In the genomic region with DNA sequence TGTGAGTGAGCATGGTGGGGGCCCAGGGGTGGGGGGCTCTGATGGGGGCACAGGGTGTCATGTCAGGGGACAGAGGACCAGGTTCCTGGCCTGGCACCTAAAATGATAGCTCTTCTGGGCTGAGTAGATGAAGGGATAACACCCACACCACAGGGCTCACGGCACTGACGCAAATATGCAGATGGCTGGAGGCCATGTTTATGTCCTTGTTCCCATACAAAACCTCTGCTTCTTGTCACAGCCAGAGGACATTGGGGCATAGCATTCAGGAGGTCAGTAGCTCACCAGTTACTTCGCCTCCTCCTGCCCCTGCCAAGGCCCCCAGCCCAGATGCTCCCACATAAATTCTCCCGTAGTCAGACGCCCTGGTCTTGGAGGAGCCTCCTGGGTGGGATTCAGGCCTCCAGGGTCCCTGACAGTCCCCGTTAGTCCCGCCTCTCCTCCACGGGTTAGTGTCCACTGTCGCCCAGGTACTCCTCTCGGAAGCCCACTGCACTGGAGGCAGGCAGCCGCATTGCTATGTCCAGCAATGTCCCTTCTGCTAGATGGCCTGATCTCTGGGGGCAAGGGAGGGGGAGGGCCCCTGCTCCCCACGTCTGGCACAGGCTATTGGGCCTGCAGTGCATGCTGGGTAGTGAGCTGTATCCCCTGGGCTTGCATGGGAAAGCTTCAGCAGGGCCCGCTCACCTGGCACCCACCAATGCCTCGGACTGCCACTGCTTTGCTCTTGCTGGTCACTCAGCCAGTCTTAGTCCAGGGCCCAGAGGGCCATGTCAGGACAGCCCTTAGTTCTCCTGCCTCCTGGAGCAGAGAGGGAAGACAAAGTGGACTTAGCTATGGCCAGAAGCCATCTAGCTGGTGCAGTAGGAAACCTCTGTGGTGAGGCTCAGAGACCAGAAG, we compare ENCODE assay signal across 21 cellular contexts.
A peak's percentile ranks its signal among the peaks of the same experiment; 100 is the strongest.
DNase-seq lines count a peak whose midpoint lies in the region.
"Had no signal": no experiment of that assay in that cellular context is flagged by ENCODE, and none has a peak within 500 bp of the region (broad histone marks: within the 10 kb centered on the region; RNA-seq: fewer than 3 reads in every experiment).

No MANE protein-coding gene starts in this region.

- H2AFZ ChIP-seq in Karpas-422 (ENCODE audit: low read length) (no peak overlapping the region), neuronal stem cell (ENCODE audit: low read length) (peak overlapping the region; percentile 14)

- H3K4ac ChIP-seq in neuronal stem cell (ENCODE audit: low read length): no peak overlapping the region
- H3K4ac ChIP-seq in mesendoderm (ENCODE audit: low read depth, low read length): no peak overlapping the region

- H3K36me3 Mint-ChIP-seq in activated CD4-positive, alpha-beta T cell treated with anti-CD3 and anti-CD28 coated beads, Interleukin-2, amount 10 ng/mL, durations not matched to agents 24 days and 14 days (ENCODE audit: low read depth): no peaks in the 10 kb centered on the region
- no peaks in the 10 kb centered on the region for H3K36me3 Mint-ChIP-seq in activated CD4-positive, alpha-beta T cell treated with anti-CD3 and anti-CD28 coated beads, Interleukin-2, amount 10 ng/mL, durations not matched to agents 7 days and 5 days (ENCODE audit: low read depth)

- no peak overlapping the region for H3K4me3 Mint-ChIP-seq in activated CD4-positive, alpha-beta T cell treated with anti-CD3 and anti-CD28 coated beads, Interleukin-2, amount 10 ng/mL, durations not matched to agents 24 days and 14 days
- H3K4me3 Mint-ChIP-seq in activated CD4-positive, alpha-beta T cell treated with anti-CD3 and anti-CD28 coated beads, Interleukin-2, amount 10 ng/mL, durations not matched to agents 7 days and 5 days: no peak overlapping the region
- H3K4me3 Mint-ChIP-seq: CD4-positive, alpha-beta T cell had no signal

- H3K27ac Mint-ChIP-seq in activated CD4-positive, alpha-beta T cell treated with anti-CD3 and anti-CD28 coated beads, Interleukin-2, amount 10 ng/mL, durations not matched to agents 24 days and 14 days: no peak overlapping the region
- no peak overlapping the region for H3K27ac Mint-ChIP-seq in activated CD4-positive, alpha-beta T cell treated with anti-CD3 and anti-CD28 coated beads, Interleukin-2, amount 10 ng/mL, durations not matched to agents 7 days and 5 days
- H3K27ac Mint-ChIP-seq: CD4-positive, alpha-beta T cell had no signal

- H3K23ac ChIP-seq in neuronal stem cell (ENCODE audit: low read depth, low read length, poor library complexity) (peak overlapping the region; percentile 46), mesendoderm (ENCODE audit: low read length) (no peak overlapping the region)

- H4K20me1 ChIP-seq in Karpas-422 (ENCODE audit: insufficient read depth, low read depth, low read length): no peaks in the 10 kb centered on the region

- H3K36me3 ChIP-seq in Karpas-422 (ENCODE audit: insufficient read depth, low read length) (no peaks in the 10 kb centered on the region), neuronal stem cell (replicated peaks in 1 of 2; ENCODE audit: control insufficient read depth in 2 of 2, insufficient read depth in 2 of 2, low read length in 2 of 2) (no peaks in the 10 kb centered on the region), mesendoderm (ENCODE audit: control insufficient read depth, insufficient read depth, low read length) (no peaks in the 10 kb centered on the region)
- H3K36me3 ChIP-seq: BE2C, HAP-1 had no signal

- H3K79me1 ChIP-seq in neuronal stem cell (ENCODE audit: low read depth, low read length) (no peaks in the 10 kb centered on the region), mesendoderm (ENCODE audit: low read length) (no peaks in the 10 kb centered on the region)

- CTCF ChIA-PET in activated CD4-positive, alpha-beta T cell treated with anti-CD3 and anti-CD28 coated beads, Interleukin-2, amount 10 ng/mL, durations not matched to agents 7 days and 5 days (lab: Charles Lee): interaction anchor here (1.2 kb wide), 1 partner anchor 68 kb away, joined by 3 read pairs; no protein-coding TSS in a partner anchor

- intact Hi-C loops in activated CD4-positive, alpha-beta T cell treated with anti-CD3 and anti-CD28 coated beads, Interleukin-2, amount 10 ng/mL, durations not matched to agents 24 days and 14 days (cut with micrococcal nuclease): no loop called here

- H4K91ac ChIP-seq in neuronal stem cell (ENCODE audit: low read depth, low read length, poor library complexity): no peak overlapping the region

- H3K18ac ChIP-seq in neuronal stem cell (ENCODE audit: low read length) (peak overlapping the region; percentile 41), mesendoderm (ENCODE audit: low read length) (no peak overlapping the region)

- peak overlapping the region; percentile 85 for H2BK5ac ChIP-seq in neuronal stem cell (ENCODE audit: low read length)
- H2BK5ac ChIP-seq in mesendoderm (ENCODE audit: low read length): no peak overlapping the region

- no peak overlapping the region for H3K56ac ChIP-seq in mesendoderm (ENCODE audit: low read length)

- H2BK15ac ChIP-seq in neuronal stem cell (ENCODE audit: low read length): no peak overlapping the region
- no peak overlapping the region for H2BK15ac ChIP-seq in mesendoderm (replicated peaks; ENCODE audit: low read depth)

- POLR2A ChIA-PET in activated CD4-positive, alpha-beta T cell treated with anti-CD3 and anti-CD28 coated beads, Interleukin-2, amount 10 ng/mL, durations not matched to agents 7 days and 5 days (lab: Charles Lee): no interaction called here

- H3K14ac ChIP-seq in neuronal stem cell (ENCODE audit: low read length): peak overlapping the region; percentile 25

- peaks cover 2% of the 10 kb centered on the region for H3K27me3 Mint-ChIP-seq in activated CD4-positive, alpha-beta T cell treated with anti-CD3 and anti-CD28 coated beads, Interleukin-2, amount 10 ng/mL, durations not matched to agents 24 days and 14 days
- H3K27me3 Mint-ChIP-seq in activated CD4-positive, alpha-beta T cell treated with anti-CD3 and anti-CD28 coated beads, Interleukin-2, amount 10 ng/mL, durations not matched to agents 7 days and 5 days: peaks cover 10% of the 10 kb centered on the region

- H3K4me1 Mint-ChIP-seq in activated CD4-positive, alpha-beta T cell treated with anti-CD3 and anti-CD28 coated beads, Interleukin-2, amount 10 ng/mL, durations not matched to agents 24 days and 14 days: no peaks in the 10 kb centered on the region
- no peaks in the 10 kb centered on the region for H3K4me1 Mint-ChIP-seq in activated CD4-positive, alpha-beta T cell treated with anti-CD3 and anti-CD28 coated beads, Interleukin-2, amount 10 ng/mL, durations not matched to agents 7 days and 5 days

- H3K9me3 ChIP-seq in Karpas-422 (ENCODE audit: low read length): no peaks in the 10 kb centered on the region
- no peaks in the 10 kb centered on the region for H3K9me3 ChIP-seq in neuronal stem cell (replicated peaks in 1 of 2; ENCODE audit: control insufficient read depth in 2 of 2, insufficient read depth in 1 of 2, low read depth in 1 of 2, low read length in 2 of 2)
- H3K9me3 ChIP-seq: BE2C had no signal

- H3K4me1 ChIP-seq in Karpas-422 (ENCODE audit: low read length) (no peaks in the 10 kb centered on the region), neuronal stem cell (ENCODE audit: control insufficient read depth in 2 of 2, insufficient read depth in 1 of 2, low read depth in 1 of 2, low read length in 2 of 2) (no peaks in the 10 kb centered on the region), mesendoderm (ENCODE audit: control insufficient read depth, low read depth, low read length) (no peaks in the 10 kb centered on the region)
- H3K4me1 ChIP-seq: BE2C, HAP-1 had no signal

- H3K9me3 Mint-ChIP-seq in activated CD4-positive, alpha-beta T cell treated with anti-CD3 and anti-CD28 coated beads, Interleukin-2, amount 10 ng/mL, durations not matched to agents 24 days and 14 days: no peaks in the 10 kb centered on the region
- H3K9me3 Mint-ChIP-seq in activated CD4-positive, alpha-beta T cell treated with anti-CD3 and anti-CD28 coated beads, Interleukin-2, amount 10 ng/mL, durations not matched to agents 7 days and 5 days: no peaks in the 10 kb centered on the region
- H3K9me3 Mint-ChIP-seq: CD4-positive, alpha-beta T cell had no signal

- H2AK5ac ChIP-seq in neuronal stem cell (ENCODE audit: low read depth, low read length): peak overlapping the region; percentile 71
- H2AK5ac ChIP-seq in mesendoderm (ENCODE audit: low read length): no peak overlapping the region

- no peak overlapping the region for H3K9ac ChIP-seq in Karpas-422 (ENCODE audit: low read length)
- H3K9ac ChIP-seq in neuronal stem cell (ENCODE audit: low read depth, low read length, poor library complexity): peak overlapping the region; percentile 3
- H3K9ac ChIP-seq in mesendoderm (ENCODE audit: low read length): no peak overlapping the region

- H4K8ac ChIP-seq in neuronal stem cell (ENCODE audit: low read depth, low read length) (no peak overlapping the region), mesendoderm (ENCODE audit: low read depth, low read length) (no peak overlapping the region)

- H3K9me2 ChIP-seq in Karpas-422 (replicated peaks; ENCODE audit: insufficient read depth, low read length): no peaks in the 10 kb centered on the region

- no peak overlapping the region for H3K4me3 ChIP-seq in Karpas-422 (ENCODE audit: low read length)
- H3K4me3 ChIP-seq in neuronal stem cell (ENCODE audit: low read length in 2 of 2): no peak overlapping the region
- H3K4me3 ChIP-seq in mesendoderm (ENCODE audit: low read length): no peak overlapping the region
- H3K4me3 ChIP-seq: HAP-1, SK-N-MC had no signal

- DNase-seq in activated CD4-positive, alpha-beta T cell treated with anti-CD3 and anti-CD28 coated beads, Interleukin-2, amount 10 ng/mL, durations not matched to agents 24 days and 14 days: peak; percentile 38
- no peak for DNase-seq in activated CD4-positive, alpha-beta T cell treated with anti-CD3 and anti-CD28 coated beads, Interleukin-2, amount 10 ng/mL, durations not matched to agents 7 days and 5 days
- DNase-seq in Karpas-422 (peak; percentile 39), neuronal stem cell (ENCODE audit: low spot score) (no peak), mesendoderm (no peak), NCI-H748 treated with DMSO at 0.1 percent for 48 hours (lab: John Stamatoyannopoulos, UW) (no peak)
- DNase-seq in stimulated activated CD8-positive, alpha-beta memory T cell treated with anti-CD3 and anti-CD28 coated beads, Interleukin-4, amount 100 ng/mL, for 48 hours: no peak
- DNase-seq: BE2C; Calu3; CD4-positive, alpha-beta T cell; DMS53; EL; NCI-H1105 treated with DMSO at 0.1 percent for 48 hours; NCI-H1694; NCI-H2081 treated with DMSO at 0.1 percent for 48 hours; NCI-H446 treated with DMSO at 0.1 percent for 48 hours; NCI-H69; OCI-M1; SHP77 had no signal

- no peaks in the 10 kb centered on the region for H3K79me2 ChIP-seq in Karpas-422 (ENCODE audit: low read length)
- no peaks in the 10 kb centered on the region for H3K79me2 ChIP-seq in mesendoderm (ENCODE audit: control insufficient read depth, insufficient read depth, low read length)

- H2BK12ac ChIP-seq in neuronal stem cell (ENCODE audit: low read length): no peak overlapping the region

- H3K27ac ChIP-seq in Karpas-422 (ENCODE audit: low read length): no peak overlapping the region
- H3K27ac ChIP-seq in neuronal stem cell (replicated peaks; ENCODE audit: low read length): no peak overlapping the region
- H3K27ac ChIP-seq in mesendoderm (ENCODE audit: low read depth, low read length): no peak overlapping the region
- H3K27ac ChIP-seq: SK-N-MC had no signal

- no CpG with 5 or more reads among the region's 14 CpGs for WGBS in neuronal stem cell (ENCODE audit: extremely low coverage in 2 of 2, insufficient read length in 2 of 2, insufficient replicate concordance in 1 of 2), 2 donors
- WGBS in mesendoderm (ENCODE audit: extremely low coverage, insufficient coverage, low lambda C conversion rate): no CpG with 5 or more reads among the region's 14 CpGs

- no peaks in the 10 kb centered on the region for H3K27me3 ChIP-seq in Karpas-422 (ENCODE audit: low read length)
- H3K27me3 ChIP-seq in neuronal stem cell (ENCODE audit: control insufficient read depth in 3 of 3, insufficient read depth in 3 of 3, low read depth in 1 of 3, low read length in 3 of 3): peaks cover 0 to 13% (median 2%) of the 10 kb centered on the region in 3 experiments
- H3K27me3 ChIP-seq in mesendoderm (ENCODE audit: insufficient read depth, low read length, poor library complexity): no peaks in the 10 kb centered on the region
- H3K27me3 ChIP-seq: BE2C had no signal

- H4K5ac ChIP-seq in mesendoderm (ENCODE audit: low read length): no peak overlapping the region

- H3K4me2 ChIP-seq in Karpas-422 (ENCODE audit: low read depth, low read length, poor library complexity, severe bottlenecking): no peak overlapping the region
- no peak overlapping the region for H3K4me2 ChIP-seq in neuronal stem cell (ENCODE audit: insufficient read depth, low read length, poor library complexity, severe bottlenecking)
- no peak overlapping the region for H3K4me2 ChIP-seq in mesendoderm (ENCODE audit: low read length)

- H2BK120ac ChIP-seq in neuronal stem cell (ENCODE audit: low read depth, low read length) (no peak overlapping the region), mesendoderm (ENCODE audit: low read depth, low read length) (no peak overlapping the region)

Comparison
In these comparisons a context has a peak if more than half of its experiments do, and no peak if none do; other contexts are left out.
1. DNase-seq: peak in activated CD4-positive, alpha-beta T cell treated with anti-CD3 and anti-CD28 coated beads, Interleukin-2, amount 10 ng/mL, durations not matched to agents 24 days and 14 days (single experiment) and Karpas-422 (single experiment); none in activated CD4-positive, alpha-beta T cell treated with anti-CD3 and anti-CD28 coated beads, Interleukin-2, amount 10 ng/mL, durations not matched to agents 7 days and 5 days (single experiment), neuronal stem cell (single experiment), mesendoderm (single experiment), stimulated activated CD8-positive, alpha-beta memory T cell treated with anti-CD3 and anti-CD28 coated beads, Interleukin-4, amount 100 ng/mL, for 48 hours (single experiment) and NCI-H748 treated with DMSO at 0.1 percent for 48 hours (single experiment).